14 cellular contexts compared by ENCODE assay signal in genomic region chr19:19068659-19069509, GRCh38. TPM values are rescaled to one million over a fixed set of nuclear protein-coding genes. Genes with fewer than 3 reads are reported as not detected.
DNase-seq lines count a peak whose midpoint lies in the region; ATAC-seq and TF ChIP-seq lines count a peak whose summit lies in the region.
"Had no signal": no experiment of that assay in that cellular context is flagged by ENCODE, and none has a peak within 500 bp of the region (broad histone marks: within the 10 kb centered on the region; RNA-seq: fewer than 3 reads in every experiment).

No MANE protein-coding gene starts in this region.

- H3K27ac Mint-ChIP-seq in activated CD4-positive, alpha-beta memory T cell treated with anti-CD3 and anti-CD28 coated beads, Interleukin-2, amount 10 ng/mL, durations not matched to agents 7 days and 5 days, result peak overlapping the region; percentile 76
- H3K27ac Mint-ChIP-seq in activated CD4-positive, alpha-beta memory T cell treated with anti-CD3 and anti-CD28 coated beads for 36 hours, result no peak overlapping the region
- H3K27ac Mint-ChIP-seq in stimulated activated memory B cell treated with anti-CD40 and anti-IgM and Interleukin-4, amounts not matched to agents 10 μg/mL and 1 μg/mL and 100 μg/mL, for 72 hours, result peak overlapping the region; percentile 77

- H2AFZ ChIP-seq in PC-3 (ENCODE audit: low read length), result no peak overlapping the region

- H3F3A ChIP-seq in PC-3 (ENCODE audit: low read length, unreplicated experiment), result no peaks in the 10 kb centered on the region

- no peak overlapping the region for H3K4me3 ChIP-seq in PC-3 (ENCODE audit: low read length)
- H3K4me3 ChIP-seq: breast epithelium, lung, Peyer's patch had no signal

- H3K4me2 ChIP-seq in PC-3 (ENCODE audit: low read length), result no peak overlapping the region

- no peak overlapping the region for H3K9ac ChIP-seq in PC-3 (ENCODE audit: low read length)

- ATAC-seq in left ventricle myocardium superior, result peak; percentile 46
- ATAC-seq in stimulated activated memory B cell treated with anti-CD40 and anti-IgM and Interleukin-4, amounts not matched to agents 10 μg/mL and 1 μg/mL and 100 μg/mL, for 72 hours, result peak; percentile 53
- ATAC-seq in PC-3, result no peak
- no peak for ATAC-seq in HG03378 (IDR thresholded peaks at IDR 0.05; ENCODE audit: unreplicated experiment)

- H3K27me3 ChIP-seq in PC-3 (ENCODE audit: low read length), result no peaks in the 10 kb centered on the region
- H3K27me3 ChIP-seq: breast epithelium, Peyer's patch had no signal

- H3K36me3 Mint-ChIP-seq in activated CD4-positive, alpha-beta memory T cell treated with anti-CD3 and anti-CD28 coated beads, Interleukin-2, amount 10 ng/mL, durations not matched to agents 7 days and 5 days (ENCODE audit: low read depth), result no peaks in the 10 kb centered on the region
- H3K36me3 Mint-ChIP-seq in activated CD4-positive, alpha-beta memory T cell treated with anti-CD3 and anti-CD28 coated beads for 36 hours, result no peaks in the 10 kb centered on the region
- peaks cover 8% of the 10 kb centered on the region for H3K36me3 Mint-ChIP-seq in stimulated activated memory B cell treated with anti-CD40 and anti-IgM and Interleukin-4, amounts not matched to agents 10 μg/mL and 1 μg/mL and 100 μg/mL, for 72 hours

- H3K9me2 ChIP-seq in PC-3 (replicated peaks; ENCODE audit: low read length), result no peaks in the 10 kb centered on the region

- peak overlapping the region; percentile 36; the same call in 1 of the 2 replicates for H3K27ac ChIP-seq in RWPE1
- no peak overlapping the region for H3K27ac ChIP-seq in PC-3 (ENCODE audit: low read length)
- H3K27ac ChIP-seq: breast epithelium had no signal

- 0 out of 2 replicates have a peak, but pooled peaks cover 6% of the 10 kb centered on the region for H3K4me1 ChIP-seq in PC-3 (ENCODE audit: insufficient read depth, low read length)

- H4K20me1 ChIP-seq in PC-3 (ENCODE audit: low read length), result no peaks in the 10 kb centered on the region

- TF ChIP-seq CTCF in RWPE1 (conservative IDR thresholded peaks at IDR 0.05; ENCODE audit: low read depth) (no peak), PC-3 (conservative IDR thresholded peaks at IDR 0.05; ENCODE audit: low read depth, low read length) (no peak)

- H3K27me3 Mint-ChIP-seq in activated CD4-positive, alpha-beta memory T cell treated with anti-CD3 and anti-CD28 coated beads, Interleukin-2, amount 10 ng/mL, durations not matched to agents 7 days and 5 days, result no peaks in the 10 kb centered on the region
- no peaks in the 10 kb centered on the region for H3K27me3 Mint-ChIP-seq in activated CD4-positive, alpha-beta memory T cell treated with anti-CD3 and anti-CD28 coated beads for 36 hours
- no peaks in the 10 kb centered on the region for H3K27me3 Mint-ChIP-seq in stimulated activated memory B cell treated with anti-CD40 and anti-IgM and Interleukin-4, amounts not matched to agents 10 μg/mL and 1 μg/mL and 100 μg/mL, for 72 hours

- H3K36me3 ChIP-seq in PC-3 (ENCODE audit: low read depth, low read length), result no peaks in the 10 kb centered on the region
- H3K36me3 ChIP-seq: breast epithelium, Peyer's patch had no signal

- CTCF ChIA-PET in activated CD4-positive, alpha-beta memory T cell treated with anti-CD3 and anti-CD28 coated beads, Interleukin-2, amount 10 ng/mL, durations not matched to agents 7 days and 5 days (lab: Charles Lee), result interaction anchor here (0.8 to 1.1 kb wide), 4 partner anchors 19 to 593 kb away, joined by 3 read pairs; no protein-coding TSS in a partner anchor
- CTCF ChIA-PET in activated CD4-positive, alpha-beta memory T cell treated with anti-CD3 and anti-CD28 coated beads for 36 hours (lab: Charles Lee), result interaction anchor here (0.8 to 2.2 kb wide), 2 partner anchors 15 to 47 kb away, joined by 3 to 11 read pairs; no protein-coding TSS in a partner anchor
- CTCF ChIA-PET in RWPE1 (lab: Yijun Ruan, JAX), result interaction anchor here (0.6 to 1.2 kb wide), 2 partner anchors 14 to 93 kb away, joined by 3 to 4 read pairs; no protein-coding TSS in a partner anchor
- CTCF ChIA-PET in PC-3 (lab: Charles Lee), result no interaction called here

- H3K9me3 Mint-ChIP-seq in activated CD4-positive, alpha-beta memory T cell treated with anti-CD3 and anti-CD28 coated beads, Interleukin-2, amount 10 ng/mL, durations not matched to agents 7 days and 5 days, result no peaks in the 10 kb centered on the region
- no peaks in the 10 kb centered on the region for H3K9me3 Mint-ChIP-seq in activated CD4-positive, alpha-beta memory T cell treated with anti-CD3 and anti-CD28 coated beads for 36 hours
- H3K9me3 Mint-ChIP-seq in stimulated activated memory B cell treated with anti-CD40 and anti-IgM and Interleukin-4, amounts not matched to agents 10 μg/mL and 1 μg/mL and 100 μg/mL, for 72 hours, result no peaks in the 10 kb centered on the region

- no TSS peak for BruUV-seq in PC-3 (replicated peaks; lab: Mats Ljungman, UMichigan)

- H3K4me1 Mint-ChIP-seq in activated CD4-positive, alpha-beta memory T cell treated with anti-CD3 and anti-CD28 coated beads, Interleukin-2, amount 10 ng/mL, durations not matched to agents 7 days and 5 days, result peaks cover 29% of the 10 kb centered on the region
- peaks cover 33% of the 10 kb centered on the region for H3K4me1 Mint-ChIP-seq in activated CD4-positive, alpha-beta memory T cell treated with anti-CD3 and anti-CD28 coated beads for 36 hours (ENCODE audit: low read depth)
- H3K4me1 Mint-ChIP-seq in stimulated activated memory B cell treated with anti-CD40 and anti-IgM and Interleukin-4, amounts not matched to agents 10 μg/mL and 1 μg/mL and 100 μg/mL, for 72 hours, result peaks cover 69% of the 10 kb centered on the region

- no peak overlapping the region for H3K4me3 Mint-ChIP-seq in activated CD4-positive, alpha-beta memory T cell treated with anti-CD3 and anti-CD28 coated beads, Interleukin-2, amount 10 ng/mL, durations not matched to agents 7 days and 5 days
- H3K4me3 Mint-ChIP-seq in activated CD4-positive, alpha-beta memory T cell treated with anti-CD3 and anti-CD28 coated beads for 36 hours, result no peak overlapping the region
- H3K4me3 Mint-ChIP-seq in stimulated activated memory B cell treated with anti-CD40 and anti-IgM and Interleukin-4, amounts not matched to agents 10 μg/mL and 1 μg/mL and 100 μg/mL, for 72 hours, result peak overlapping the region; percentile 53

- H3K79me2 ChIP-seq in PC-3 (ENCODE audit: low read length), result no peaks in the 10 kb centered on the region

- POLR2A ChIA-PET in activated CD4-positive, alpha-beta memory T cell treated with anti-CD3 and anti-CD28 coated beads, Interleukin-2, amount 10 ng/mL, durations not matched to agents 7 days and 5 days (lab: Charles Lee), result interaction anchor here (0.6 to 1.3 kb wide), 3 partner anchors 19 to 150 kb away, joined by 3 to 4 read pairs (median 4); partner anchors contain the start of genes COPE and DDX49
- POLR2A ChIA-PET in activated CD4-positive, alpha-beta memory T cell treated with anti-CD3 and anti-CD28 coated beads for 36 hours (lab: Charles Lee), result no interaction called here
- POLR2A ChIA-PET in RWPE1 (lab: Yijun Ruan, JAX; ENCODE audit: low non-redundant PET), result no interaction called here
- POLR2A ChIA-PET in PC-3 (lab: Charles Lee; ENCODE audit: unreplicated experiment), result no interaction called here

- H3K9me3 ChIP-seq in PC-3 (ENCODE audit: low read length), result no peaks in the 10 kb centered on the region
- H3K9me3 ChIP-seq: breast epithelium, Peyer's patch had no signal

- intact Hi-C loops in activated CD4-positive, alpha-beta memory T cell treated with anti-CD3 and anti-CD28 coated beads for 36 hours (cut with micrococcal nuclease), result no loop called here
- intact Hi-C loops in left ventricle myocardium superior (cut with micrococcal nuclease) (no loop called here), PC-3 (cut with micrococcal nuclease) (no loop called here)

- DNase-seq in activated CD4-positive, alpha-beta memory T cell treated with anti-CD3 and anti-CD28 coated beads, Interleukin-2, amount 10 ng/mL, durations not matched to agents 7 days and 5 days, result peak; percentile 23
- no peak for DNase-seq in activated CD4-positive, alpha-beta memory T cell treated with anti-CD3 and anti-CD28 coated beads for 36 hours
- DNase-seq in RWPE1 (ENCODE audit: low spot score), result no peak
- DNase-seq in left ventricle myocardium superior, result no peak
- DNase-seq in NOMO-1 treated with DMSO at 0.1 percent for 48 hours (lab: John Stamatoyannopoulos, UW; ENCODE audit: unreplicated experiment), result no peak
- no peak for DNase-seq in PC-3
- DNase-seq: activated naive CD4-positive, alpha-beta T cell; H7; MV-4-11; Peyer's patch had no signal

RNA-seq across cellular contexts. Expression of gene SLC25A42, which starts 5.1 kb away (rescaled TPM):
- 10 to 100 TPM; 17.6 to 21.0 TPM for total RNA-seq in activated CD4-positive, alpha-beta memory T cell treated with anti-CD3 and anti-CD28 coated beads, Interleukin-2, amount 10 ng/mL, durations not matched to agents 7 days and 5 days
- 10 to 100 TPM; 12.2 to 12.4 TPM for total RNA-seq in activated CD4-positive, alpha-beta memory T cell treated with anti-CD3 and anti-CD28 coated beads for 36 hours
- total RNA-seq in left ventricle myocardium superior, result 29.5 TPM
- total RNA-seq in PC-3 (2014; rRNA removed), result 8.0 and 8.8 TPM in 2 replicates

RNA-seq across cellular contexts. Expression of gene ARMC6, which starts 35.5 kb away (rescaled TPM):
- total RNA-seq in activated CD4-positive, alpha-beta memory T cell treated with anti-CD3 and anti-CD28 coated beads, Interleukin-2, amount 10 ng/mL, durations not matched to agents 7 days and 5 days, result 10 to 100 TPM; 19.7 to 22.5 TPM
- total RNA-seq in activated CD4-positive, alpha-beta memory T cell treated with anti-CD3 and anti-CD28 coated beads for 36 hours, result 10 to 100 TPM; 24.4 to 26.2 TPM
- total RNA-seq in left ventricle myocardium superior, result 12.2 TPM
- 102 and 114 TPM in 2 replicates for total RNA-seq in PC-3 (2014; rRNA removed)

RNA-seq across cellular contexts. Expression of gene SUGP2, which starts 35.6 kb away (rescaled TPM):
- total RNA-seq in activated CD4-positive, alpha-beta memory T cell treated with anti-CD3 and anti-CD28 coated beads, Interleukin-2, amount 10 ng/mL, durations not matched to agents 7 days and 5 days, result 100 to 1,000 TPM; 125 to 128 TPM
- 100 to 1,000 TPM in 1 of 2 experiments, 10 to 100 TPM in 1; 98.1 to 102 TPM for total RNA-seq in activated CD4-positive, alpha-beta memory T cell treated with anti-CD3 and anti-CD28 coated beads for 36 hours
- total RNA-seq in left ventricle myocardium superior (71.9 TPM), PC-3 (2014; rRNA removed) (48.9 and 56.9 TPM in 2 replicates)

Comparison
In these comparisons a context has a peak if more than half of its experiments do, and no peak if none do; other contexts are left out.
1. ATAC-seq: peak in left ventricle myocardium superior (single experiment) and stimulated activated memory B cell treated with anti-CD40 and anti-IgM and Interleukin-4, amounts not matched to agents 10 μg/mL and 1 μg/mL and 100 μg/mL, for 72 hours (single experiment); none in PC-3 (single experiment) and HG03378 (single experiment).